In genomic region chr2:30230479-30230854, GRCh38 we compare ENCODE assay signal across 8 cellular contexts. TPM values are rescaled to one million over a fixed set of nuclear protein-coding genes. Genes with fewer than 3 reads are reported as not detected.
DNase-seq lines count a peak whose midpoint lies in the region; ATAC-seq, FAIRE-seq and TF ChIP-seq lines count a peak whose summit lies in the region.

No MANE protein-coding gene starts in this region.

- no peak for DNase-seq in activated CD8-positive, alpha-beta T cell treated with anti-CD3 and anti-CD28 coated beads, Interleukin-2, amount 10 ng/mL, durations not matched to agents 7 days and 5 days
- DNase-seq in glutamatergic neuron (peak; percentile 62), pancreas (no peak), SHP77 treated with DMSO at 0.1 percent for 48 hours (lab: John Stamatoyannopoulos, UW) (no peak), ureter (ENCODE audit: low spot score) (no peak)

- peak overlapping the region; percentile 73 for H3K4me3 Mint-ChIP-seq in activated CD8-positive, alpha-beta T cell treated with anti-CD3 and anti-CD28 coated beads, Interleukin-2, amount 10 ng/mL, durations not matched to agents 7 days and 5 days
- peak overlapping the region; percentile 92 for H3K4me3 Mint-ChIP-seq in glutamatergic neuron (ENCODE audit: unreplicated experiment)

- peaks cover 64% of the 10 kb centered on the region for H3K4me1 Mint-ChIP-seq in activated CD8-positive, alpha-beta T cell treated with anti-CD3 and anti-CD28 coated beads, Interleukin-2, amount 10 ng/mL, durations not matched to agents 7 days and 5 days (ENCODE audit: low read depth)
- H3K4me1 Mint-ChIP-seq in glutamatergic neuron (ENCODE audit: low read depth, unreplicated experiment), result peaks cover 19% of the 10 kb centered on the region

- POLR2A ChIA-PET in activated CD8-positive, alpha-beta T cell treated with anti-CD3 and anti-CD28 coated beads, Interleukin-2, amount 10 ng/mL, durations not matched to agents 7 days and 5 days (lab: Charles Lee), result interaction anchor here (1.1 to 4.1 kb wide), 6 partner anchors 9 to 217 kb away, joined by 3 to 27 read pairs (median 5); partner anchors contain the start of genes LCLAT1 and YPEL5

- WGBS in pancreas, 2 donors, result 79 to 80% methylated on average over 20 of the region's 20 CpGs

- no peak for TF ChIP-seq CTCF in GM12875 (IDR thresholded peaks at IDR 0.05; ENCODE audit: borderline replicate concordance, insufficient read depth, low read depth, low read length)
- no peak for TF ChIP-seq CTCF in glutamatergic neuron (IDR thresholded peaks at IDR 0.05; ENCODE audit: partially characterized antibody, unreplicated experiment)
- no peak for TF ChIP-seq CTCF in pancreas (IDR thresholded peaks at IDR 0.05)

- intact Hi-C loops in pancreas (cut with DNase I), result no loop called here

- H3K4me3 ChIP-seq in GM12875 (ENCODE audit: low read depth, low read length) (peak overlapping the region; percentile 81), pancreas (peak overlapping the region; percentile 38 to 72 (median 54))

- H3K9me3 Mint-ChIP-seq in activated CD8-positive, alpha-beta T cell treated with anti-CD3 and anti-CD28 coated beads, Interleukin-2, amount 10 ng/mL, durations not matched to agents 7 days and 5 days (ENCODE audit: insufficient read depth), result no peaks in the 10 kb centered on the region
- peaks cover 14% of the 10 kb centered on the region for H3K9me3 Mint-ChIP-seq in glutamatergic neuron (ENCODE audit: unreplicated experiment)

- no peaks in the 10 kb centered on the region for H3K9me3 ChIP-seq in pancreas

- no peak for FAIRE-seq in pancreas (lab: Jason Lieb, UNC)

- H3K27ac Mint-ChIP-seq in activated CD8-positive, alpha-beta T cell treated with anti-CD3 and anti-CD28 coated beads, Interleukin-2, amount 10 ng/mL, durations not matched to agents 7 days and 5 days, result peak overlapping the region; percentile 30
- peak overlapping the region; percentile 91 for H3K27ac Mint-ChIP-seq in glutamatergic neuron (ENCODE audit: unreplicated experiment)

- H3K27me3 Mint-ChIP-seq in activated CD8-positive, alpha-beta T cell treated with anti-CD3 and anti-CD28 coated beads, Interleukin-2, amount 10 ng/mL, durations not matched to agents 7 days and 5 days (ENCODE audit: low read depth), result peaks cover 5% of the 10 kb centered on the region
- H3K27me3 Mint-ChIP-seq in glutamatergic neuron (ENCODE audit: unreplicated experiment), result peaks cover 12% of the 10 kb centered on the region

- ATAC-seq in activated CD8-positive, alpha-beta T cell treated with anti-CD3 and anti-CD28 coated beads, Interleukin-2, amount 10 ng/mL, durations not matched to agents 7 days and 5 days, result no peak
- no peak for ATAC-seq in pancreas
- no peak for ATAC-seq in GM21526 (IDR thresholded peaks at IDR 0.05; ENCODE audit: low FRiP score, unreplicated experiment)
- no peak for ATAC-seq in GM19023 (IDR thresholded peaks at IDR 0.05; ENCODE audit: unreplicated experiment)

- H3K4me1 ChIP-seq in pancreas, result peaks cover 0 to 7% (median 0%) of the 10 kb centered on the region in 3 donors

- peak overlapping the region in 3 of 4 donors; percentile 4 to 50 (median 50) for H3K27ac ChIP-seq in pancreas

- H3K36me3 Mint-ChIP-seq in activated CD8-positive, alpha-beta T cell treated with anti-CD3 and anti-CD28 coated beads, Interleukin-2, amount 10 ng/mL, durations not matched to agents 7 days and 5 days (ENCODE audit: low read depth), result peaks cover 20% of the 10 kb centered on the region
- peaks cover 7% of the 10 kb centered on the region for H3K36me3 Mint-ChIP-seq in glutamatergic neuron (ENCODE audit: unreplicated experiment)

- CTCF ChIA-PET in activated CD8-positive, alpha-beta T cell treated with anti-CD3 and anti-CD28 coated beads, Interleukin-2, amount 10 ng/mL, durations not matched to agents 7 days and 5 days (lab: Charles Lee), result interaction anchor here (1.5 to 18.8 kb wide), 10 partner anchors 7 to 482 kb away, joined by 4 to 268 read pairs (median 16); partner anchors contain the start of gene YPEL5

- no peaks in the 10 kb centered on the region for H3K27me3 ChIP-seq in pancreas

- no peaks in the 10 kb centered on the region for H3K36me3 ChIP-seq in pancreas

RNA-seq across cellular contexts. Expression of gene LBH, which starts 0.9 kb away (rescaled TPM):
- 100 to 1,000 TPM in 1 of 2 experiments, 10 to 100 TPM in 1; 97.0 to 100 TPM for total RNA-seq in activated CD8-positive, alpha-beta T cell treated with anti-CD3 and anti-CD28 coated beads, Interleukin-2, amount 10 ng/mL, durations not matched to agents 7 days and 5 days
- 112 TPM for total RNA-seq in glutamatergic neuron (ENCODE audit: unreplicated experiment)
- 10 to 100 TPM in 2 of 6 donors, 1 to 10 TPM in 4; 5.1 to 26.9 (median 7.4) TPM for total RNA-seq in pancreas
- 10 to 100 TPM in 1 of 2 donors, 1 to 10 TPM in 1; 4.1 to 12.1 TPM for polyA plus RNA-seq in pancreas
- total RNA-seq in ureter, result 32.3 TPM
